ENCODE assay signal across 33 cellular contexts in the genomic region with DNA sequence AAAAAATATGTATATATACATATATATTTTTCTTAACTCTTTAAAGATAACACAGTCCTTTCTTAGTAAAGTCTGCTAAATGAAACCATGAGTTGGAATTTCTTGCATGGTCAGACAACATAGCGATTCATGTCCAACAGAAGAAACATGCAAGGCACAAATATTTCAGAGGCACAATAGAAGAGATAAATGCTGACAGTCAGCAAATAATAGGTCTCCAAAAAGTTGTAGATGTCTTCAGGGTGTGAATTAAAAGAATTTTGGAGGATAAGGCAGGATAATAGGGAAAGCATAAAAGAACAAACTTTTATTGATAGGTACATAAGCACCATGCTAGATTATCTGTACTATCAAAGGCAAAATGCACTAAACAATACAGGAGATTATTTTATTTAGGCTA.
DNase-seq lines count a peak whose midpoint lies in the region; ATAC-seq, FAIRE-seq and TF ChIP-seq lines count a peak whose summit lies in the region.
"Had no signal": no experiment of that assay in that cellular context is flagged by ENCODE, and none has a peak within 500 bp of the region (broad histone marks: within the 10 kb centered on the region; RNA-seq: fewer than 3 reads in every experiment).

No MANE protein-coding gene starts in this region.

- DNase-seq in HepG2 (ENCODE audit: low spot score) (no peak), right lobe of liver (no peak), A549 (ENCODE audit: low read depth in 1 of 2, low spot score in 1 of 2) (no peak), IMR-90 (no peak), K562 (ENCODE audit: extremely low read depth in 1 of 4, low spot score in 3 of 4) (no peak), Right ventricle myocardium superior (no peak), COR-L47 (lab: John Stamatoyannopoulos, UW) (no peak)
- no peak for DNase-seq in NK-92 treated with Interleukin-12 subunit alpha and Interleukin-12 subunit beta, amount 100 ng/mL, for 24 hours (lab: John Stamatoyannopoulos, UW)
- DNase-seq: 8988T; ACHN; AML-193; BE2C; C1 segment of cervical spinal cord; Caco-2; Calu3; CD4-positive, alpha-beta memory T cell; CD4-positive, alpha-beta T cell; CD4-positive, CD25-positive, alpha-beta regulatory T cell; CD8-positive, alpha-beta memory T cell; CD8-positive, alpha-beta T cell; DMS 273 treated with DMSO at 0.1 percent for 48 hours; DMS153; DMS53; DMS79; DMS79 treated with DMSO at 0.1 percent for 48 hours; DND-41; EL had no signal

- no peak overlapping the region for H3K4ac ChIP-seq in IMR-90 (ENCODE audit: low read depth, low read length)

- H3K9ac ChIP-seq in HepG2 (ENCODE audit: insufficient read depth, low read depth, low read length) = no peak overlapping the region
- no peak overlapping the region for H3K9ac ChIP-seq in IMR-90 (ENCODE audit: low read depth, low read length)
- H3K9ac ChIP-seq in K562 (ENCODE audit: insufficient read depth in 1 of 2, low read depth in 2 of 2, low read length in 2 of 2) = no peak overlapping the region
- H3K9ac ChIP-seq: BLaER1; BLaER1 treated with 17β-estradiol and CSF1 and Interleukin-3, amounts not matched to agents 10 nM and 100 nM had no signal

- H3K4me1 ChIP-seq in HepG2 (ENCODE audit: insufficient read depth, low read length) (no peaks in the 10 kb centered on the region), right lobe of liver (no peaks in the 10 kb centered on the region), A549 (no peaks in the 10 kb centered on the region), IMR-90 (ENCODE audit: control insufficient read depth, insufficient read depth, low read length) (no peaks in the 10 kb centered on the region), K562 (replicated peaks in 1 of 2; ENCODE audit: control insufficient read depth in 2 of 2, insufficient read depth in 2 of 2, low read length in 2 of 2) (no peaks in the 10 kb centered on the region)
- H3K4me1 ChIP-seq: BE2C; BLaER1; BLaER1 treated with 17β-estradiol and CSF1 and Interleukin-3, amounts not matched to agents 10 nM and 100 nM; Caco-2 had no signal

- H3K36me3 ChIP-seq in HepG2 (replicated peaks in 1 of 2; ENCODE audit: control insufficient read depth in 1 of 2, insufficient read depth in 2 of 2, low read length in 2 of 2) (no peaks in the 10 kb centered on the region), right lobe of liver (no peaks in the 10 kb centered on the region), IMR-90 (ENCODE audit: control insufficient read depth, insufficient read depth, low read length) (no peaks in the 10 kb centered on the region), K562 (ENCODE audit: control insufficient read depth, insufficient read depth, low read length) (no peaks in the 10 kb centered on the region)
- H3K36me3 ChIP-seq: BE2C; BLaER1; BLaER1 treated with 17β-estradiol and CSF1 and Interleukin-3, amounts not matched to agents 10 nM and 100 nM had no signal

- H3K27me3 ChIP-seq in HepG2 (ENCODE audit: control insufficient read depth in 1 of 2, insufficient read depth in 2 of 2, low read length in 2 of 2) = no peaks in the 10 kb centered on the region
- no peaks in the 10 kb centered on the region for H3K27me3 ChIP-seq in right lobe of liver
- no peaks in the 10 kb centered on the region for H3K27me3 ChIP-seq in IMR-90 (ENCODE audit: control insufficient read depth, insufficient read depth, low read length)
- H3K27me3 ChIP-seq in K562 (ENCODE audit: control insufficient read depth in 2 of 2, insufficient read depth in 2 of 2, low read length in 2 of 2) = no peaks in the 10 kb centered on the region
- H3K27me3 ChIP-seq: BE2C; BLaER1; BLaER1 treated with 17β-estradiol and CSF1 and Interleukin-3, amounts not matched to agents 10 nM and 100 nM had no signal

- BruUV-seq in HepG2 (replicated peaks; lab: Mats Ljungman, UMichigan) = no TSS peak
- BruUV-seq in IMR-90 (replicated peaks; lab: Mats Ljungman, UMichigan) = no TSS peak
- BruUV-seq in K562 (replicated peaks; lab: Mats Ljungman, UMichigan) = no TSS peak

- no peaks in the 10 kb centered on the region for H4K20me1 ChIP-seq in HepG2 (ENCODE audit: insufficient read depth, low read length)
- H4K20me1 ChIP-seq in IMR-90 (ENCODE audit: insufficient read depth, low read length) = no peaks in the 10 kb centered on the region
- no peaks in the 10 kb centered on the region for H4K20me1 ChIP-seq in K562 (replicated peaks; ENCODE audit: control insufficient read depth, insufficient read depth, low read length)
- H4K20me1 ChIP-seq: BLaER1; BLaER1 treated with 17β-estradiol and CSF1 and Interleukin-3, amounts not matched to agents 10 nM and 100 nM had no signal

- no peak overlapping the region for H3K4me2 ChIP-seq in HepG2 (ENCODE audit: low read depth, low read length)
- H3K4me2 ChIP-seq in A549 = no peak overlapping the region
- no peak overlapping the region for H3K4me2 ChIP-seq in IMR-90 (ENCODE audit: low read depth, low read length)
- no peak overlapping the region for H3K4me2 ChIP-seq in K562 (ENCODE audit: insufficient read depth, low read length)
- H3K4me2 ChIP-seq: BLaER1; BLaER1 treated with 17β-estradiol and CSF1 and Interleukin-3, amounts not matched to agents 10 nM and 100 nM had no signal

- H3K27ac ChIP-seq in HepG2 (ENCODE audit: extremely low read length, insufficient read depth, low read length) (no peak overlapping the region), right lobe of liver (no peak overlapping the region), A549 (no peak overlapping the region), IMR-90 (ENCODE audit: insufficient read depth, low read length) (no peak overlapping the region), K562 (ENCODE audit: extremely low read depth, low read depth, low read length) (no peak overlapping the region)
- H3K27ac ChIP-seq: 22Rv1; BLaER1; BLaER1 treated with 17β-estradiol and CSF1 and Interleukin-3, amounts not matched to agents 10 nM and 100 nM; C4-2B had no signal

- POLR2A ChIA-PET in HepG2 (lab: Yijun Ruan, JAX) = no interaction called here
- POLR2A ChIA-PET in A549 (lab: Yijun Ruan, JAX) = no interaction called here
- POLR2A ChIA-PET in IMR-90 (lab: Charles Lee; ENCODE audit: unreplicated experiment) = no interaction called here
- POLR2A ChIA-PET in K562 (lab: Yijun Ruan, JAX) = no interaction called here

- H3K9me1 ChIP-seq in IMR-90 (ENCODE audit: insufficient read depth, low read length) = no peaks in the 10 kb centered on the region
- no peaks in the 10 kb centered on the region for H3K9me1 ChIP-seq in K562 (ENCODE audit: control insufficient read depth, insufficient read depth, low read length)

- H3K79me2 ChIP-seq in HepG2 (ENCODE audit: insufficient read depth, low read length) (no peaks in the 10 kb centered on the region), K562 (ENCODE audit: control insufficient read depth, insufficient read depth, low read length) (no peaks in the 10 kb centered on the region)

- FAIRE-seq in HepG2 (lab: Jason Lieb, UNC) (no peak), A549 (lab: Jason Lieb, UNC) (no peak), K562 (lab: Jason Lieb, UNC) (no peak)
- FAIRE-seq: A204.1, D721Med had no signal

- H3K18ac ChIP-seq in IMR-90 (ENCODE audit: low read depth, low read length) = no peak overlapping the region

- intact Hi-C loops in HepG2 (cut with micrococcal nuclease; ENCODE audit: unreplicated experiment) = no loop called here
- intact Hi-C loops in right lobe of liver (cut with DNase I) = no loop called here
- intact Hi-C loops in IMR-90 (cut with micrococcal nuclease) = no loop called here
- intact Hi-C loops in K562 (cut with micrococcal nuclease) = no loop called here
- intact Hi-C loops in Right ventricle myocardium superior (cut with DNase I) = no loop called here

- dilution Hi-C loops in IMR-90 (cut with HindIII; ENCODE audit: low sequenced_read_pairs, unreplicated experiment) = no loop called here

- no peak overlapping the region for H3K56ac ChIP-seq in IMR-90 (ENCODE audit: extremely low read depth, insufficient read depth, low read length)

- H4K91ac ChIP-seq in IMR-90 (ENCODE audit: insufficient read depth, low read depth, low read length) = no peak overlapping the region

- CTCF ChIA-PET in HepG2 (lab: Yijun Ruan, JAX; ENCODE audit: low intra/inter-chr PET ratio, low total read pairs) (no interaction called here), A549 (lab: Yijun Ruan, JAX) (no interaction called here), IMR-90 (lab: Yijun Ruan, JAX) (no interaction called here), K562 (lab: Yijun Ruan, JAX; ENCODE audit: low intra/inter-chr PET ratio) (no interaction called here)

- H4K8ac ChIP-seq in IMR-90 (ENCODE audit: low read depth in 2 of 2, low read length in 2 of 2) = no peak overlapping the region

- H2BK5ac ChIP-seq in IMR-90 (ENCODE audit: low read depth, low read length, poor library complexity, severe bottlenecking) = no peak overlapping the region

- H2AK9ac ChIP-seq in IMR-90 (replicated peaks; ENCODE audit: low read depth, low read length, poor library complexity) = no peak overlapping the region

- WGBS in HepG2 (ENCODE audit: low lambda C conversion rate) = 47% methylated on average over 1 of the region's 1 CpG
- WGBS in right lobe of liver (ENCODE audit: insufficient coverage, low coverage, low lambda C conversion rate, missing lambda C conversion rate) = 100% methylated on average over 1 of the region's 1 CpG
- WGBS in A549 (ENCODE audit: missing lambda C conversion rate) = 84% methylated on average over 1 of the region's 1 CpG
- WGBS in IMR-90 (ENCODE audit: extremely low coverage in 2 of 2, insufficient read length in 1 of 2), 2 experiments = no CpG with 5 or more reads among the region's 1 CpG
- 17% methylated on average over 1 of the region's 1 CpG for WGBS in K562 (ENCODE audit: insufficient coverage, low coverage, missing lambda C conversion rate)

- no peak overlapping the region for H3K14ac ChIP-seq in IMR-90 (replicated peaks; ENCODE audit: low read depth, low read length)

- H2BK120ac ChIP-seq in IMR-90 (ENCODE audit: low read depth, low read length) = no peak overlapping the region

- no peak overlapping the region for H4K5ac ChIP-seq in IMR-90 (ENCODE audit: low read depth, low read length)

- H3K23ac ChIP-seq in IMR-90 (ENCODE audit: low read depth, low read length) = no peak overlapping the region

- no peak overlapping the region for H2AK5ac ChIP-seq in IMR-90 (ENCODE audit: low read depth, low read length)

- ATAC-seq in HepG2 = no peak
- ATAC-seq in right lobe of liver = no peak
- no peak for ATAC-seq in A549
- no peak for ATAC-seq in IMR-90 (ENCODE audit: low read depth)
- no peak for ATAC-seq in K562
- ATAC-seq in Right ventricle myocardium superior (ENCODE audit: poor library complexity) = no peak
- ATAC-seq: CD8-positive, alpha-beta T cell had no signal

- TF ChIP-seq POLR2A in HepG2 (IDR thresholded peaks at IDR 0.05; ENCODE audit: insufficient read depth in 1 of 2, low read depth in 2 of 2, low read length in 2 of 2) (no peak), right lobe of liver (IDR thresholded peaks at IDR 0.05) (no peak), A549 (IDR thresholded peaks at IDR 0.05; ENCODE audit: low read length) (no peak), IMR-90 (IDR thresholded peaks at IDR 0.05; ENCODE audit: low read depth, low read length) (no peak), K562 (conservative IDR thresholded peaks at IDR 0.05) (no peak)

- no peaks in the 10 kb centered on the region for H3K79me1 ChIP-seq in IMR-90 (ENCODE audit: low read depth in 1 of 2, low read length in 2 of 2)

- TF ChIP-seq RAD21 in HepG2 (CRISPR knock-in tag; IDR thresholded peaks at IDR 0.05) (no peak), A549 (conservative IDR thresholded peaks at IDR 0.05 in 1 of 2, IDR thresholded peaks at IDR 0.05 in 1 of 2) (no peak), IMR-90 (IDR thresholded peaks at IDR 0.05; ENCODE audit: low read length) (no peak), K562 (CRISPR knock-in tag; conservative IDR thresholded peaks at IDR 0.05 in 1 of 2, IDR thresholded peaks at IDR 0.05 in 1 of 2) (no peak)

- no peak for TF ChIP-seq CTCF in HepG2 (CRISPR knock-in tag; IDR thresholded peaks at IDR 0.05)
- TF ChIP-seq CTCF in right lobe of liver (IDR thresholded peaks at IDR 0.05) = no peak
- TF ChIP-seq CTCF in A549 (IDR thresholded peaks at IDR 0.05) = no peak
- no peak for TF ChIP-seq CTCF in IMR-90 (conservative IDR thresholded peaks at IDR 0.05; ENCODE audit: low read depth, low read length)
- no peak for TF ChIP-seq CTCF in K562 (IDR thresholded peaks at IDR 0.05 in 2 of 3, conservative IDR thresholded peaks at IDR 0.05 in 1 of 3; ENCODE audit: insufficient read depth in 2 of 3, low read depth in 1 of 3, low read length in 3 of 3)

- H3K9me3 ChIP-seq in HepG2 (ENCODE audit: low read length) (no peaks in the 10 kb centered on the region), right lobe of liver (no peaks in the 10 kb centered on the region), A549 (no peaks in the 10 kb centered on the region), IMR-90 (ENCODE audit: control insufficient read depth, insufficient read depth, low read length) (no peaks in the 10 kb centered on the region), K562 (replicated peaks; ENCODE audit: control insufficient read depth, insufficient read depth, low read depth, low read length) (no peaks in the 10 kb centered on the region)
- H3K9me3 ChIP-seq: BE2C; BLaER1; BLaER1 treated with 17β-estradiol and CSF1 and Interleukin-3, amounts not matched to agents 10 nM and 100 nM; Caco-2 had no signal

- in situ Hi-C loops in HepG2 (cut with HindIII; ENCODE audit: extremely low pct_ligation_motif_present, low pct_unique_long_range_greater_than_20kb) = no loop called here
- in situ Hi-C loops in IMR-90 (cut with MboI; ENCODE audit: low sequenced_read_pairs) = no loop called here
- in situ Hi-C loops in K562 (cut with MboI) = no loop called here

- no peak for TF ChIP-seq EP300 in HepG2 (IDR thresholded peaks at IDR 0.05; ENCODE audit: low read depth in 2 of 2, low read length in 2 of 2)
- TF ChIP-seq EP300 in HepG2 (CRISPR knock-in tag; IDR thresholded peaks at IDR 0.05; ENCODE audit: borderline replicate concordance) = no peak
- no peak for TF ChIP-seq EP300 in A549 (IDR thresholded peaks at IDR 0.05)
- TF ChIP-seq EP300 in K562 (IDR thresholded peaks at IDR 0.05; ENCODE audit: low read length) = no peak

- no peak overlapping the region for H2AFZ ChIP-seq in HepG2 (ENCODE audit: low read length)
- no peak overlapping the region for H2AFZ ChIP-seq in IMR-90 (replicated peaks; ENCODE audit: low read length, poor library complexity)
- no peak overlapping the region for H2AFZ ChIP-seq in K562 (ENCODE audit: low read depth, low read length)

- H3K4me3 ChIP-seq in HepG2 (replicated peaks in 1 of 3; ENCODE audit: insufficient read depth in 1 of 3, low read depth in 2 of 3, low read length in 3 of 3) (no peak overlapping the region), right lobe of liver (no peak overlapping the region), A549 (no peak overlapping the region), IMR-90 (ENCODE audit: insufficient read depth, low read depth, low read length) (no peak overlapping the region), K562 (no peak overlapping the region)
- H3K4me3 ChIP-seq: BLaER1; BLaER1 treated with 17β-estradiol and CSF1 and Interleukin-3, amounts not matched to agents 10 nM and 100 nM had no signal

- no peak overlapping the region for H2BK15ac ChIP-seq in IMR-90 (ENCODE audit: low read depth, low read length)

- no peak overlapping the region for H2BK20ac ChIP-seq in IMR-90 (ENCODE audit: low read depth, low read length)

Comparison
In these comparisons a context has a peak if more than half of its experiments do, and no peak if none do; other contexts are left out.
1. Of the 241 proteins assayed by ChIP-seq in both HepG2 and K562: peak only in HepG2: MAFF and MAFK; only in K562: none; in both: none; in neither: 239.